ENCODE assay signal across 37 cellular contexts in genomic region chr9:68721934-68722333, GRCh38. TPM values are rescaled to one million over a fixed set of nuclear protein-coding genes. Genes with fewer than 3 reads are reported as not detected.
"Had no signal": no experiment of that assay in that cellular context is flagged by ENCODE, and none has a peak within 500 bp of the region (broad histone marks: within the 10 kb centered on the region; RNA-seq: fewer than 3 reads in every experiment).

No MANE protein-coding gene starts in this region.

- H3K9me3 ChIP-seq: MG63 had no signal

- H3K27ac ChIP-seq: KMS-11 had no signal

- H3K4me3 ChIP-seq: MG63 had no signal

- H3K27me3 ChIP-seq: MG63 had no signal

- H3K9ac ChIP-seq: KMS-11 had no signal

- H3K36me3 ChIP-seq: MG63 had no signal

- H3K4me2 ChIP-seq: KMS-11 had no signal

- DNase-seq: Karpas-422, Kasumi-1, KG1, MG63, MM.1S, NCI-H1048, NCI-H1092, NCI-H1092 treated with DMSO at 0.1 percent for 48 hours, NCI-H1105, NCI-H1105 treated with DMSO at 0.1 percent for 48 hours, NCI-H1417, NCI-H1417 treated with DMSO at 0.1 percent for 48 hours, NCI-H1436, NCI-H1436 treated with DMSO at 0.1 percent for 48 hours, NCI-H146, NCI-H1694, NCI-H1694 treated with DMSO at 0.1 percent for 48 hours, NCI-H187, NCI-H187 treated with DMSO at 0.1 percent for 48 hours, NCI-H1930, NCI-H2029, NCI-H2029 treated with DMSO at 0.1 percent for 48 hours, NCI-H2081, NCI-H2081 treated with DMSO at 0.1 percent for 48 hours, NCI-H2107, NCI-H2171, NCI-H2171 treated with DMSO at 0.1 percent for 48 hours, NCI-H2227 treated with DMSO at 0.1 percent for 48 hours, NCI-H226, NCI-H345, NCI-H446, NCI-H446 treated with DMSO at 0.1 percent for 48 hours, NCI-H510A, NCI-H510A treated with DMSO at 0.1 percent for 48 hours had no signal

RNA-seq across cellular contexts. Expression of gene PIP5K1B, which starts 16.9 kb away (rescaled TPM):
- total RNA-seq: LHCN-M2, M059J had no signal
